In genomic region chr13:42393573-42394360, GRCh38 we compare ENCODE assay signal across 16 cellular contexts.
DNase-seq lines count a peak whose midpoint lies in the region; ATAC-seq and TF ChIP-seq lines count a peak whose summit lies in the region.
"Had no signal": no experiment of that assay in that cellular context is flagged by ENCODE, and none has a peak within 500 bp of the region (broad histone marks: within the 10 kb centered on the region; RNA-seq: fewer than 3 reads in every experiment).

No MANE protein-coding gene starts in this region.

- H3K27ac Mint-ChIP-seq in activated T-cell treated with anti-CD3 and anti-CD28 coated beads, Interleukin-2, amount 50 U/mL, for 24 hours = peak overlapping the region; percentile 99
- H3K27ac Mint-ChIP-seq in activated T-helper 1 cell treated with anti-CD3 and anti-CD28 coated beads, Interleukin-12 subunit alpha, Interleukin-12 subunit beta, Interleukin-2, Interleukin-4 antibody, amounts not matched to agents 30 ng/mL and 10 ng/mL and 1 ng/mL, durations not matched to agents 14 hours and 24 hours and 36 hours = peak overlapping the region; percentile 100

- H3K4me3 ChIP-seq in suprapubic skin = no peak overlapping the region
- H3K4me3 ChIP-seq: uterus had no signal

- peaks cover 41% of the 10 kb centered on the region for H3K36me3 Mint-ChIP-seq in activated T-cell treated with anti-CD3 and anti-CD28 coated beads, Interleukin-2, amount 50 U/mL, for 24 hours (ENCODE audit: low read depth)
- peaks cover 23% of the 10 kb centered on the region for H3K36me3 Mint-ChIP-seq in activated T-helper 1 cell treated with anti-CD3 and anti-CD28 coated beads, Interleukin-12 subunit alpha, Interleukin-12 subunit beta, Interleukin-2, Interleukin-4 antibody, amounts not matched to agents 30 ng/mL and 10 ng/mL and 1 ng/mL, durations not matched to agents 14 hours and 24 hours and 36 hours (ENCODE audit: low read depth)

- H3K36me3 ChIP-seq in suprapubic skin = no peaks in the 10 kb centered on the region
- H3K36me3 ChIP-seq: uterus had no signal

- no peak overlapping the region for H3K27ac ChIP-seq in suprapubic skin
- H3K27ac ChIP-seq: HL-60, uterus had no signal

- H3K4me1 ChIP-seq in suprapubic skin = no peaks in the 10 kb centered on the region
- H3K4me1 ChIP-seq: uterus had no signal

- 70% methylated on average over 5 of the region's 5 CpGs for WGBS in suprapubic skin

- TF ChIP-seq POLR2A in suprapubic skin (IDR thresholded peaks at IDR 0.05) = no peak

- ATAC-seq in HG02588 (IDR thresholded peaks at IDR 0.05; ENCODE audit: unreplicated experiment) = peak; percentile 54

- DNase-seq in activated T-cell treated with anti-CD3 and anti-CD28 coated beads, Interleukin-2, amount 50 U/mL, for 24 hours = peak; percentile 60
- no peak for DNase-seq in activated T-cell treated with anti-CD3 and anti-CD28 coated beads for 4 hours
- DNase-seq in activated T-helper 1 cell treated with anti-CD3 and anti-CD28 coated beads, Interleukin-12 subunit alpha, Interleukin-12 subunit beta, Interleukin-2, Interleukin-4 antibody, amounts not matched to agents 30 ng/mL and 10 ng/mL and 1 ng/mL, durations not matched to agents 14 hours and 24 hours and 36 hours (ENCODE audit: low spot score) = no peak
- peak; percentile 46 for DNase-seq in stimulated activated CD8-positive, alpha-beta memory T cell treated with anti-CD3 and anti-CD28 coated beads, Interleukin-4, amount 100 ng/mL, for 48 hours
- no peak for DNase-seq in glomerular visceral epithelial cell (ENCODE audit: extremely low spot score)
- DNase-seq in suprapubic skin (ENCODE audit: low spot score in 2 of 2) = no peak
- DNase-seq in DMS 273 treated with DMSO at 0.1 percent for 48 hours (lab: John Stamatoyannopoulos, UW) = no peak
- DNase-seq: effector CD4-positive, alpha-beta T cell; EL; MM.1S; naive B cell; NCI-H2227 treated with DMSO at 0.1 percent for 48 hours; OCI-M1; uterus had no signal

- H3K9me3 Mint-ChIP-seq in activated T-cell treated with anti-CD3 and anti-CD28 coated beads, Interleukin-2, amount 50 U/mL, for 24 hours = peaks cover 10% of the 10 kb centered on the region
- H3K9me3 Mint-ChIP-seq in activated T-helper 1 cell treated with anti-CD3 and anti-CD28 coated beads, Interleukin-12 subunit alpha, Interleukin-12 subunit beta, Interleukin-2, Interleukin-4 antibody, amounts not matched to agents 30 ng/mL and 10 ng/mL and 1 ng/mL, durations not matched to agents 14 hours and 24 hours and 36 hours = peaks cover 4% of the 10 kb centered on the region

- H3K27me3 ChIP-seq in suprapubic skin = peaks cover 3% of the 10 kb centered on the region
- H3K27me3 ChIP-seq: uterus had no signal

- H3K9me3 ChIP-seq in suprapubic skin = no peaks in the 10 kb centered on the region
- H3K9me3 ChIP-seq: uterus had no signal

- intact Hi-C loops in activated T-helper 1 cell treated with anti-CD3 and anti-CD28 coated beads, Interleukin-12 subunit alpha, Interleukin-12 subunit beta, Interleukin-2, Interleukin-4 antibody, amounts not matched to agents 30 ng/mL and 10 ng/mL and 1 ng/mL, durations not matched to agents 14 hours and 24 hours and 36 hours (cut with micrococcal nuclease) = loop anchor here (1.0 to 10.0 kb wide), 13 partner anchors 12 to 1389 kb away; partner anchors contain the start of genes DGKH, EPSTI1 and TNFSF11

- H3K4me1 Mint-ChIP-seq in activated T-cell treated with anti-CD3 and anti-CD28 coated beads, Interleukin-2, amount 50 U/mL, for 24 hours (ENCODE audit: low read depth) = peaks cover 79% of the 10 kb centered on the region
- H3K4me1 Mint-ChIP-seq in activated T-helper 1 cell treated with anti-CD3 and anti-CD28 coated beads, Interleukin-12 subunit alpha, Interleukin-12 subunit beta, Interleukin-2, Interleukin-4 antibody, amounts not matched to agents 30 ng/mL and 10 ng/mL and 1 ng/mL, durations not matched to agents 14 hours and 24 hours and 36 hours (ENCODE audit: low read depth) = peaks cover 77% of the 10 kb centered on the region

- TF ChIP-seq CTCF in suprapubic skin (IDR thresholded peaks at IDR 0.05) = no peak

- H3K4me3 Mint-ChIP-seq in activated T-cell treated with anti-CD3 and anti-CD28 coated beads, Interleukin-2, amount 50 U/mL, for 24 hours = peak overlapping the region; percentile 86
- peak overlapping the region; percentile 89 for H3K4me3 Mint-ChIP-seq in activated T-helper 1 cell treated with anti-CD3 and anti-CD28 coated beads, Interleukin-12 subunit alpha, Interleukin-12 subunit beta, Interleukin-2, Interleukin-4 antibody, amounts not matched to agents 30 ng/mL and 10 ng/mL and 1 ng/mL, durations not matched to agents 14 hours and 24 hours and 36 hours

- no peaks in the 10 kb centered on the region for H3K27me3 Mint-ChIP-seq in activated T-cell treated with anti-CD3 and anti-CD28 coated beads, Interleukin-2, amount 50 U/mL, for 24 hours
- no peaks in the 10 kb centered on the region for H3K27me3 Mint-ChIP-seq in activated T-helper 1 cell treated with anti-CD3 and anti-CD28 coated beads, Interleukin-12 subunit alpha, Interleukin-12 subunit beta, Interleukin-2, Interleukin-4 antibody, amounts not matched to agents 30 ng/mL and 10 ng/mL and 1 ng/mL, durations not matched to agents 14 hours and 24 hours and 36 hours (ENCODE audit: insufficient read depth)
- H3K27me3 Mint-ChIP-seq: naive B cell had no signal

- TF ChIP-seq EP300 in suprapubic skin (IDR thresholded peaks at IDR 0.05) = no peak

Comparison
In these comparisons a context has a peak if more than half of its experiments do, and no peak if none do; other contexts are left out.
1. DNase-seq: peak in activated T-cell treated with anti-CD3 and anti-CD28 coated beads, Interleukin-2, amount 50 U/mL, for 24 hours (single experiment) and stimulated activated CD8-positive, alpha-beta memory T cell treated with anti-CD3 and anti-CD28 coated beads, Interleukin-4, amount 100 ng/mL, for 48 hours (single experiment); none in activated T-cell treated with anti-CD3 and anti-CD28 coated beads for 4 hours (single experiment), activated T-helper 1 cell treated with anti-CD3 and anti-CD28 coated beads, Interleukin-12 subunit alpha, Interleukin-12 subunit beta, Interleukin-2, Interleukin-4 antibody, amounts not matched to agents 30 ng/mL and 10 ng/mL and 1 ng/mL, durations not matched to agents 14 hours and 24 hours and 36 hours (single experiment), glomerular visceral epithelial cell (single experiment), suprapubic skin (0 of 2) and DMS 273 treated with DMSO at 0.1 percent for 48 hours (single experiment).